8 cellular contexts compared by ENCODE assay signal in genomic region chr3:71984843-71985594, GRCh38.
DNase-seq lines count a peak whose midpoint lies in the region; ATAC-seq and TF ChIP-seq lines count a peak whose summit lies in the region.

No MANE protein-coding gene starts in this region.

- no peak overlapping the region for H3K27ac Mint-ChIP-seq in activated naive CD8-positive, alpha-beta T cell
- H3K27ac Mint-ChIP-seq in HFFc6 = no peak overlapping the region

- H3K36me3 Mint-ChIP-seq in activated naive CD8-positive, alpha-beta T cell = no peaks in the 10 kb centered on the region
- H3K36me3 Mint-ChIP-seq in HFFc6 (ENCODE audit: low read depth) = no peaks in the 10 kb centered on the region

- peak overlapping the region; percentile 64 for H3K4me3 Mint-ChIP-seq in activated naive CD8-positive, alpha-beta T cell
- H3K4me3 Mint-ChIP-seq in HFFc6 = no peak overlapping the region

- H3K4me1 Mint-ChIP-seq in activated naive CD8-positive, alpha-beta T cell (ENCODE audit: low read depth) = peaks cover 22% of the 10 kb centered on the region
- H3K4me1 Mint-ChIP-seq in HFFc6 (ENCODE audit: low read depth) = peaks cover 34% of the 10 kb centered on the region

- no peaks in the 10 kb centered on the region for H3K9me3 Mint-ChIP-seq in activated naive CD8-positive, alpha-beta T cell (ENCODE audit: low read depth)
- H3K9me3 Mint-ChIP-seq in HFFc6 = no peaks in the 10 kb centered on the region

- in situ Hi-C loops in GM13976 (cut with MboI; ENCODE audit: low sequenced_read_pairs, unreplicated experiment) = no loop called here

- ATAC-seq in GM19455 (IDR thresholded peaks at IDR 0.05; ENCODE audit: unreplicated experiment) (peak; percentile 89), HG03159 (IDR thresholded peaks at IDR 0.05; ENCODE audit: unreplicated experiment) (peak; percentile 87), SK-N-SH treated with all-trans-retinoic acid at 6 μM for 48 hours (no peak)

- TF ChIP-seq CTCF in GM13976 (IDR thresholded peaks at IDR 0.05; ENCODE audit: borderline replicate concordance, control extremely low read depth, extremely low read depth, insufficient read depth, missing control alignments) (no peak), HFFc6 (IDR thresholded peaks at IDR 0.05) (no peak)

- no peaks in the 10 kb centered on the region for H3K27me3 Mint-ChIP-seq in activated naive CD8-positive, alpha-beta T cell
- H3K27me3 Mint-ChIP-seq in HFFc6 (ENCODE audit: insufficient read depth) = peaks cover 3% of the 10 kb centered on the region

- peak; percentile 47 for DNase-seq in GM13976 (ENCODE audit: low spot score)
- DNase-seq in HFFc6 = no peak
- DNase-seq in DMS 273 (lab: John Stamatoyannopoulos, UW; ENCODE audit: unreplicated experiment) = no peak
- no peak for DNase-seq in activated gamma-delta T cell treated with Interleukin-2 at 50 U/mL for 16 hours

TF ChIP-seq in SK-N-SH treated with all-trans-retinoic acid at 6 μM for 48 hours, 23 proteins besides CTCF, POLR2A, EP300 and RAD21:
- no peak for TF ChIP-seq ZNF70 (CRISPR knock-in tag; IDR thresholded peaks at IDR 0.05)
- TF ChIP-seq TOX (CRISPR knock-in tag; IDR thresholded peaks at IDR 0.05; ENCODE audit: borderline replicate concordance) = no peak
- no peak for TF ChIP-seq ZFP3 (CRISPR knock-in tag; IDR thresholded peaks at IDR 0.05)
